In genomic region chr11:125569913-125570621, GRCh38 we compare ENCODE assay signal across 8 cellular contexts. TPM values are rescaled to one million over a fixed set of nuclear protein-coding genes. Genes with fewer than 3 reads are reported as not detected.
DNase-seq lines count a peak whose midpoint lies in the region; ATAC-seq and TF ChIP-seq lines count a peak whose summit lies in the region.

No MANE protein-coding gene starts in this region.

- no peaks in the 10 kb centered on the region for H3K27me3 Mint-ChIP-seq in activated CD8-positive, alpha-beta memory T cell treated with anti-CD3 and anti-CD28 coated beads, Interleukin-2, amount 10 ng/mL, durations not matched to agents 7 days and 5 days
- no peaks in the 10 kb centered on the region for H3K27me3 Mint-ChIP-seq in activated naive CD8-positive, alpha-beta T cell treated with anti-CD3 and anti-CD28 coated beads for 36 hours

- H3K27me3 ChIP-seq in kidney epithelial cell (ENCODE audit: control insufficient read depth, insufficient read depth, low read length), result no peaks in the 10 kb centered on the region

- no peak for ATAC-seq in activated CD8-positive, alpha-beta memory T cell treated with anti-CD3 and anti-CD28 coated beads, Interleukin-2, amount 10 ng/mL, durations not matched to agents 7 days and 5 days
- peak; percentile 22 for ATAC-seq in HG03432 (IDR thresholded peaks at IDR 0.05; ENCODE audit: unreplicated experiment)
- ATAC-seq in GM18858 (IDR thresholded peaks at IDR 0.05; ENCODE audit: unreplicated experiment), result no peak

- H3K4me3 Mint-ChIP-seq in activated CD8-positive, alpha-beta memory T cell treated with anti-CD3 and anti-CD28 coated beads, Interleukin-2, amount 10 ng/mL, durations not matched to agents 7 days and 5 days, result peak overlapping the region; percentile 89
- H3K4me3 Mint-ChIP-seq in activated naive CD8-positive, alpha-beta T cell treated with anti-CD3 and anti-CD28 coated beads for 36 hours, result peak overlapping the region; percentile 90

- H3K4me1 Mint-ChIP-seq in activated CD8-positive, alpha-beta memory T cell treated with anti-CD3 and anti-CD28 coated beads, Interleukin-2, amount 10 ng/mL, durations not matched to agents 7 days and 5 days, result peaks cover 27% of the 10 kb centered on the region
- H3K4me1 Mint-ChIP-seq in activated naive CD8-positive, alpha-beta T cell treated with anti-CD3 and anti-CD28 coated beads for 36 hours, result peaks cover 24% of the 10 kb centered on the region

- CTCF ChIA-PET in activated CD8-positive, alpha-beta memory T cell treated with anti-CD3 and anti-CD28 coated beads, Interleukin-2, amount 10 ng/mL, durations not matched to agents 7 days and 5 days (lab: Charles Lee), result interaction anchor here (0.6 to 2.5 kb wide), 7 partner anchors 13 to 333 kb away, joined by 4 to 11 read pairs (median 5); partner anchors contain the start of genes PUS3 and STT3A

- H3K9me3 Mint-ChIP-seq in activated CD8-positive, alpha-beta memory T cell treated with anti-CD3 and anti-CD28 coated beads, Interleukin-2, amount 10 ng/mL, durations not matched to agents 7 days and 5 days (ENCODE audit: low read depth), result no peaks in the 10 kb centered on the region
- no peaks in the 10 kb centered on the region for H3K9me3 Mint-ChIP-seq in activated naive CD8-positive, alpha-beta T cell treated with anti-CD3 and anti-CD28 coated beads for 36 hours

- TF ChIP-seq CTCF in kidney epithelial cell (IDR thresholded peaks at IDR 0.05; ENCODE audit: insufficient read depth, low read length, poor library complexity, severe bottlenecking), result no peak

- peaks cover 19% of the 10 kb centered on the region for H3K36me3 Mint-ChIP-seq in activated CD8-positive, alpha-beta memory T cell treated with anti-CD3 and anti-CD28 coated beads, Interleukin-2, amount 10 ng/mL, durations not matched to agents 7 days and 5 days
- H3K36me3 Mint-ChIP-seq in activated naive CD8-positive, alpha-beta T cell treated with anti-CD3 and anti-CD28 coated beads for 36 hours, result peaks cover 20% of the 10 kb centered on the region

- no peak for DNase-seq in activated CD8-positive, alpha-beta memory T cell treated with anti-CD3 and anti-CD28 coated beads, Interleukin-2, amount 10 ng/mL, durations not matched to agents 7 days and 5 days
- no peak for DNase-seq in activated CD8-positive, alpha-beta memory T cell treated with anti-CD3 and anti-CD28 coated beads for 24 hours
- DNase-seq in activated naive CD8-positive, alpha-beta T cell treated with anti-CD3 and anti-CD28 coated beads for 36 hours, result no peak
- DNase-seq in kidney epithelial cell (ENCODE audit: low read depth), result no peak
- DNase-seq in substantia nigra (lab: John Stamatoyannopoulos, UW), result no peak
- no peak for DNase-seq in activated gamma-delta T cell treated with Interleukin-2 at 50 U/mL for 16 hours

- H3K27ac ChIP-seq in substantia nigra (ENCODE audit: low read depth, low read length, poor library complexity, severe bottlenecking), result peak overlapping the region; percentile 85

- peak overlapping the region; percentile 86 for H3K27ac Mint-ChIP-seq in activated CD8-positive, alpha-beta memory T cell treated with anti-CD3 and anti-CD28 coated beads, Interleukin-2, amount 10 ng/mL, durations not matched to agents 7 days and 5 days
- H3K27ac Mint-ChIP-seq in activated naive CD8-positive, alpha-beta T cell treated with anti-CD3 and anti-CD28 coated beads for 36 hours, result peak overlapping the region; percentile 90

- peak overlapping the region; percentile 84 for H3K4me3 ChIP-seq in kidney epithelial cell (ENCODE audit: low read depth, low read length)

- no peaks in the 10 kb centered on the region for H3K36me3 ChIP-seq in kidney epithelial cell (ENCODE audit: control insufficient read depth, insufficient read depth, low read length)

RNA-seq across cellular contexts. Expression of gene EI24, which starts 0.8 kb away (rescaled TPM):
- total RNA-seq in activated CD8-positive, alpha-beta memory T cell treated with anti-CD3 and anti-CD28 coated beads, Interleukin-2, amount 10 ng/mL, durations not matched to agents 7 days and 5 days, result 10 to 100 TPM; 29.0 to 44.1 TPM
- 10 to 100 TPM; 71.4 to 72.5 TPM for total RNA-seq in activated naive CD8-positive, alpha-beta T cell treated with anti-CD3 and anti-CD28 coated beads for 36 hours
- total RNA-seq in kidney epithelial cell, result 129 and 146 TPM in 2 replicates

RNA-seq across cellular contexts. Expression of gene STT3A, which starts 22.6 kb away (rescaled TPM):
- total RNA-seq in activated CD8-positive, alpha-beta memory T cell treated with anti-CD3 and anti-CD28 coated beads, Interleukin-2, amount 10 ng/mL, durations not matched to agents 7 days and 5 days, result 100 to 1,000 TPM in 1 of 2 experiments, 10 to 100 TPM in 1; 82.9 to 128 TPM
- total RNA-seq in activated naive CD8-positive, alpha-beta T cell treated with anti-CD3 and anti-CD28 coated beads for 36 hours, result 100 to 1,000 TPM; 107 to 111 TPM
- total RNA-seq in kidney epithelial cell, result 187 and 208 TPM in 2 replicates

RNA-seq across cellular contexts. Expression of gene CHEK1, which starts 54.9 kb away (rescaled TPM):
- total RNA-seq in activated CD8-positive, alpha-beta memory T cell treated with anti-CD3 and anti-CD28 coated beads, Interleukin-2, amount 10 ng/mL, durations not matched to agents 7 days and 5 days, result 100 to 1,000 TPM; 106 to 133 TPM
- 100 to 1,000 TPM; 151 to 163 TPM for total RNA-seq in activated naive CD8-positive, alpha-beta T cell treated with anti-CD3 and anti-CD28 coated beads for 36 hours
- 17.5 and 19.3 TPM in 2 replicates for total RNA-seq in kidney epithelial cell
